Comparison of ENCODE assay signal across 1 cellular context in genomic region chr7:101169838-101170531, GRCh38.
TF ChIP-seq lines count a peak whose summit lies in the region.

No MANE protein-coding gene starts in this region.

TF ChIP-seq in K562, 482 proteins besides CTCF, POLR2A, EP300 and RAD21 (continues in another document):
- TF ChIP-seq SMARCC2 (IDR thresholded peaks at IDR 0.05; ENCODE audit: low read depth) (no peak), SMC3 (conservative IDR thresholded peaks at IDR 0.05; ENCODE audit: insufficient read depth, low read depth, low read length) (peak; percentile 75), ZNF668 (CRISPR knock-in tag; IDR thresholded peaks at IDR 0.05) (no peak), ZNF644 (tag; IDR thresholded peaks at IDR 0.05; ENCODE audit: low read depth) (no peak), ZSCAN29 (IDR thresholded peaks at IDR 0.05) (no peak), HNRNPK (IDR thresholded peaks at IDR 0.05; ENCODE audit: low read depth, low read length, poor library complexity, severe bottlenecking) (no peak), BRCA1 (IDR thresholded peaks at IDR 0.05) (no peak), BRCA1 (CRISPR knock-in tag; IDR thresholded peaks at IDR 0.05) (0 out of 2 replicates have a peak, but pooled peaks have one; percentile 4), OTX1 (CRISPR knock-in tag; IDR thresholded peaks at IDR 0.05) (no peak), POU5F1 (IDR thresholded peaks at IDR 0.05; ENCODE audit: borderline replicate concordance, low read depth, low read length, partially characterized antibody) (no peak), ZHX1 (conservative IDR thresholded peaks at IDR 0.05; ENCODE audit: low read length) (no peak), ZNF696 (CRISPR knock-in tag; conservative IDR thresholded peaks at IDR 0.05) (no peak), UBTF (IDR thresholded peaks at IDR 0.05; ENCODE audit: borderline replicate concordance in 1 of 2, low read depth in 2 of 2, low read length in 2 of 2) (no peak), ZNF778 (CRISPR knock-in tag; IDR thresholded peaks at IDR 0.05) (no peak), SRSF3 (IDR thresholded peaks at IDR 0.05; ENCODE audit: insufficient read depth, low read length) (no peak), BCOR (IDR thresholded peaks at IDR 0.05) (peak; percentile 49), NRF1 (conservative IDR thresholded peaks at IDR 0.05 in 1 of 2, IDR thresholded peaks at IDR 0.05 in 1 of 2) (peak; percentile 57 to 68; a peak in 3 of 4 replicates), FOXK2 (conservative IDR thresholded peaks at IDR 0.05 in 1 of 2, IDR thresholded peaks at IDR 0.05 in 1 of 2; ENCODE audit: low read depth in 2 of 2) (no peak), ZNF253 (CRISPR knock-in tag; conservative IDR thresholded peaks at IDR 0.05) (no peak), JUN (IDR thresholded peaks at IDR 0.05; ENCODE audit: borderline replicate concordance, low read depth, low read length) (peak; percentile 40; the same call in 1 of the 2 replicates), JUN (CRISPR knock-in tag; IDR thresholded peaks at IDR 0.05; ENCODE audit: borderline replicate concordance) (no peak), HMGXB4 (CRISPR knock-in tag; IDR thresholded peaks at IDR 0.05) (0 out of 2 replicates have a peak, but pooled peaks have one; percentile 54), HMGN3 (IDR thresholded peaks at IDR 0.05; ENCODE audit: borderline replicate concordance, extremely low read depth, insufficient read length, low read depth, low read length) (peak; percentile 58), E2F4 (CRISPR knock-in tag; IDR thresholded peaks at IDR 0.05; ENCODE audit: low read depth) (no peak), TEAD4 (IDR thresholded peaks at IDR 0.05; ENCODE audit: low read length) (no peak), TEAD4 (CRISPR knock-in tag; IDR thresholded peaks at IDR 0.05; ENCODE audit: borderline replicate concordance) (no peak), XRCC5 (IDR thresholded peaks at IDR 0.05; ENCODE audit: low read depth, low read length) (peak; percentile 80), ZBTB2 (IDR thresholded peaks at IDR 0.05) (peak; percentile 57; the same call in 1 of the 2 replicates), ZBTB7A (IDR thresholded peaks at IDR 0.05; ENCODE audit: borderline replicate concordance, control insufficient read depth, low read depth, low read length) (no peak), STAG1 (CRISPR knock-in tag; IDR thresholded peaks at IDR 0.05; ENCODE audit: borderline replicate concordance) (peak; percentile 14; the same call in 1 of the 2 replicates), RHOXF2B (CRISPR knock-in tag; conservative IDR thresholded peaks at IDR 0.05) (no peak), SMAD4 (CRISPR knock-in tag; conservative IDR thresholded peaks at IDR 0.05) (peak; percentile 64; the same call in 1 of the 2 replicates), MAFG (tag; conservative IDR thresholded peaks at IDR 0.05) (no peak), ZNF639 (CRISPR knock-in tag; conservative IDR thresholded peaks at IDR 0.05 in 1 of 2, IDR thresholded peaks at IDR 0.05 in 1 of 2) (no peak), TCF7L2 (IDR thresholded peaks at IDR 0.05; ENCODE audit: low read depth, low read length) (no peak), PREB (CRISPR knock-in tag; IDR thresholded peaks at IDR 0.05) (no peak), FOS (IDR thresholded peaks at IDR 0.05; ENCODE audit: extremely low read depth, insufficient read length) (no peak), PHB2 (IDR thresholded peaks at IDR 0.05; ENCODE audit: low read depth) (no peak), MAX (CRISPR knock-in tag; IDR thresholded peaks at IDR 0.05) (peak; percentile 34; the same call in 1 of the 2 replicates), CTCFL (IDR thresholded peaks at IDR 0.05; ENCODE audit: borderline replicate concordance, insufficient read depth, low read depth, low read length, poor library complexity, severe bottlenecking) (peak; percentile 83), TGIF2 (CRISPR knock-in tag; IDR thresholded peaks at IDR 0.05) (no peak), BRD9 (IDR thresholded peaks at IDR 0.05; ENCODE audit: low read depth, partially characterized antibody) (no peak), HLTF (IDR thresholded peaks at IDR 0.05) (peak; percentile 66; the same call in 1 of the 2 replicates), YBX1 (IDR thresholded peaks at IDR 0.05) (no peak), SAFB2 (IDR thresholded peaks at IDR 0.05; ENCODE audit: borderline replicate concordance, low read depth, low read length, severe bottlenecking) (no peak), ZMIZ1 (IDR thresholded peaks at IDR 0.05; ENCODE audit: low read depth in 2 of 2, low read length in 2 of 2) (no peak; a peak in 1 of 4 replicates)
